Comparison of ENCODE assay signal across 8 cellular contexts in the genomic region with DNA sequence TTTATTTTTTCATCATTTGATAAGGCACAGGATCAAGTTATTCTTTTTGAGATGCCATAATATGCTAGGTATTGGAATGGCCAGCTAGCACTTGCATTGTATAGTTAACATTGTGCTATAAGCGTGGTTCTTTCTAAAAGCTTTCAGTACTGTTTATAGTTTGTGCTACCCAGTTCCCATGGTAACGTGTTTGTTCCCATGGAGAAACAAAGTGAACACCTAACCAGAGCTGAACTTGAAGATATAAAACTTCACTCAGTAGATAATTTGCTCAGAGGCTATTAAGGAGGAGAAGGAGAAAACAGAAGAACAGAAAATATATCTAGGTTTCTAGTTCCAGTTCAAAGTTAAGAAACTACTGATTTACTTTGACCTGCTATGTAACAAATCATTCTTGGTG. TPM values are rescaled to one million over a fixed set of nuclear protein-coding genes. Genes with fewer than 3 reads are reported as not detected.
DNase-seq lines count a peak whose midpoint lies in the region; ATAC-seq, FAIRE-seq and TF ChIP-seq lines count a peak whose summit lies in the region.

No MANE protein-coding gene starts in this region.

- H3K9ac ChIP-seq in Karpas-422 (ENCODE audit: low read length): no peak overlapping the region

- H3K27ac Mint-ChIP-seq in T-cell: no peak overlapping the region

- no peaks in the 10 kb centered on the region for H3K36me3 Mint-ChIP-seq in T-cell

- no peak for TF ChIP-seq POLR2A in H54 (IDR thresholded peaks at IDR 0.05; ENCODE audit: low read depth, low read length)

- H3K9me3 ChIP-seq in Karpas-422 (ENCODE audit: low read length): no peaks in the 10 kb centered on the region

- no peak overlapping the region for H3K4me3 ChIP-seq in Karpas-422 (ENCODE audit: low read length)

- H4K20me1 ChIP-seq in Karpas-422 (ENCODE audit: insufficient read depth, low read depth, low read length): no peaks in the 10 kb centered on the region

- H3K27me3 ChIP-seq in Karpas-422 (ENCODE audit: low read length) (no peaks in the 10 kb centered on the region), foreskin keratinocyte (no peaks in the 10 kb centered on the region)

- no peaks in the 10 kb centered on the region for H3K9me3 Mint-ChIP-seq in T-cell

- in situ Hi-C loops in GM13976 (cut with MboI; ENCODE audit: low sequenced_read_pairs, unreplicated experiment): loop anchor here (25.0 kb wide), 1 partner anchor 280 kb away; no protein-coding TSS in a partner anchor

- H3K4me1 ChIP-seq in Karpas-422 (ENCODE audit: low read length): peaks cover 45% of the 10 kb centered on the region
- no peaks in the 10 kb centered on the region for H3K4me1 ChIP-seq in foreskin keratinocyte

- peak overlapping the region; percentile 1 for H3K4me2 ChIP-seq in Karpas-422 (ENCODE audit: low read depth, low read length, poor library complexity, severe bottlenecking)

- TF ChIP-seq CTCF in GM13976 (IDR thresholded peaks at IDR 0.05; ENCODE audit: borderline replicate concordance, control extremely low read depth, extremely low read depth, insufficient read depth, missing control alignments): no peak
- no peak for TF ChIP-seq CTCF in foreskin keratinocyte (conservative IDR thresholded peaks at IDR 0.05)

- H3K4me3 Mint-ChIP-seq in T-cell: no peak overlapping the region

- 0 out of 2 replicates have a peak overlapping the region, but pooled peaks have one; percentile 52 for H2AFZ ChIP-seq in Karpas-422 (ENCODE audit: low read length)

- no peaks in the 10 kb centered on the region for H3K79me2 ChIP-seq in Karpas-422 (ENCODE audit: low read length)

- no peaks in the 10 kb centered on the region for H3K36me3 ChIP-seq in Karpas-422 (ENCODE audit: insufficient read depth, low read length)

- no peak overlapping the region for H3K27ac ChIP-seq in Karpas-422 (ENCODE audit: low read length)
- H3K27ac ChIP-seq in foreskin keratinocyte: no peak overlapping the region

- FAIRE-seq in H54 (lab: Jason Lieb, UNC): peak; percentile 64

- DNase-seq in GM13976 (ENCODE audit: low spot score): peak; percentile 54
- DNase-seq in H54 (ENCODE audit: insufficient read length, low spot score): no peak
- DNase-seq in Karpas-422: peak; percentile 51
- DNase-seq in foreskin keratinocyte: peak in 1 of 2 donors; percentile 35
- DNase-seq in activated CD8-positive, alpha-beta memory T cell treated with anti-CD3 and anti-CD28 coated beads, Interleukin-2, amount 50 U/mL, for 48 hours: no peak
- DNase-seq in T-cell: no peak
- DNase-seq in ecto neural progenitor cell (ENCODE audit: low spot score): no peak
- no peak for DNase-seq in inferior parietal cortex (ENCODE audit: extremely low spot score)

- peak; percentile 64 for ATAC-seq in foreskin keratinocyte
- no peak for ATAC-seq in T-cell (replicated peaks in 1 of 4)

- no peaks in the 10 kb centered on the region for H3K4me1 Mint-ChIP-seq in T-cell

- CTCF ChIA-PET in T-cell (lab: Charles Lee): interaction anchor here in 1 of 2 donors (0.7 kb wide), 1 partner anchor 20 kb away, joined by 3 read pairs; no protein-coding TSS in a partner anchor

- no peaks in the 10 kb centered on the region for H3K27me3 Mint-ChIP-seq in T-cell

- POLR2A ChIA-PET in T-cell (lab: Charles Lee): no interaction called here

- H3K9me2 ChIP-seq in Karpas-422 (replicated peaks; ENCODE audit: insufficient read depth, low read length): no peaks in the 10 kb centered on the region

RNA-seq across cellular contexts. Expression of a gene that starts 23.6 kb away (rescaled TPM):
- total RNA-seq in Karpas-422 (2014; rRNA removed; shearing (Covaris generic); ENCODE audit: low replicate concordance): 0.04 and 0.07 TPM in 2 replicates
- total RNA-seq in foreskin keratinocyte: 12.3 and 12.9 TPM in 2 replicates
- polyA plus RNA-seq in foreskin keratinocyte: 1.2 and 1.3 TPM in 2 replicates
- total RNA-seq in T-cell: under 1 TPM; 0.08 to 0.29 (median 0.16) TPM

Comparison
In these comparisons a context has a peak if more than half of its experiments do, and no peak if none do; other contexts are left out.
1. DNase-seq: peak in GM13976 (single experiment) and Karpas-422 (single experiment); none in H54 (single experiment), activated CD8-positive, alpha-beta memory T cell treated with anti-CD3 and anti-CD28 coated beads, Interleukin-2, amount 50 U/mL, for 48 hours (single experiment), T-cell (0 of 34), ecto neural progenitor cell (single experiment) and inferior parietal cortex (single experiment).
2. RNA of a gene that starts 23.6 kb away (total RNA-seq): 12.3 to 12.9 TPM in foreskin keratinocyte; 0.08 to 0.29 TPM in T-cell and 0.04 to 0.07 TPM in Karpas-422; every median in the first group is over 10 times any median in the second.